In the genomic region with DNA sequence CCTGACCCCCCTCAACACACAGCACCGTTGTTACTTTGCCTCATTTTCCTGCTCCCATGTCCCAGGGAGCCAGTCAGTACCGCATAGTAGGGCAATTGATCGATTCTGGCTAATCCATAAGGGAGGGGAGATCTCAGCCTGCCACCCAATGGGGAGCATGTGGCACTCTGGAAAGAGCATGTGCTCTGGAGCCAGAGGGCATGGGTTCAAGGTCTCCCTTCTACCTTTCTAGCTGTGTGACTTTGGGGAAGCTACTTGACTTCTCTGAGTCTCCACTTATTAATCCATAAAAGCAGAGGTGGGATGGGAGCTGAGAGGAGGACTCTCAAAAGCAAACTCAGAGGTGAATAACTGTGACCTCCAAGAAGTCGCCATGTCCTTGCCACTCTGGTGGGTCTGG, we compare ENCODE assay signal across 2 cellular contexts. TPM values are rescaled to one million over a fixed set of nuclear protein-coding genes. Genes with fewer than 3 reads are reported as not detected.
"Had no signal": no experiment of that assay in that cellular context is flagged by ENCODE, and none has a peak within 500 bp of the region (broad histone marks: within the 10 kb centered on the region; RNA-seq: fewer than 3 reads in every experiment).

No MANE protein-coding gene starts in this region.

RNA-seq across cellular contexts. Expression of gene PAX8, which starts 27.5 kb away (rescaled TPM):
- total RNA-seq: H1, H9 had no signal
